Comparison of ENCODE assay signal across 1 cellular context in genomic region chr12:21756699-21757098, GRCh38.
TF ChIP-seq lines count a peak whose summit lies in the region.

No MANE protein-coding gene starts in this region.

TF ChIP-seq in HepG2, 621 proteins besides CTCF, POLR2A, EP300 and RAD21 (continued from another document):
- TF ChIP-seq THAP9 (CRISPR knock-in tag; IDR thresholded peaks at IDR 0.05; ENCODE audit: borderline replicate concordance) (no peak), ZNF552 (CRISPR knock-in tag; IDR thresholded peaks at IDR 0.05; ENCODE audit: borderline replicate concordance) (no peak), HDAC2 (CRISPR knock-in tag; IDR thresholded peaks at IDR 0.05) (no peak), TCF7L2 (IDR thresholded peaks at IDR 0.05; ENCODE audit: low read depth, low read length) (no peak), MIER2 (CRISPR knock-in tag; IDR thresholded peaks at IDR 0.05) (no peak), KMT2A (CRISPR knock-in tag; IDR thresholded peaks at IDR 0.05) (no peak), ZNF281 (CRISPR knock-in tag; IDR thresholded peaks at IDR 0.05; ENCODE audit: borderline replicate concordance) (no peak), GABPA (IDR thresholded peaks at IDR 0.05; ENCODE audit: low read depth, low read length) (no peak), GABPA (CRISPR knock-in tag; IDR thresholded peaks at IDR 0.05; ENCODE audit: low read depth) (no peak), HES4 (CRISPR knock-in tag; IDR thresholded peaks at IDR 0.05; ENCODE audit: borderline replicate concordance) (no peak), PCBP2 (optimal IDR thresholded peaks at IDR 0.05; ENCODE audit: low read depth, low read length, poor library complexity, severe bottlenecking) (no peak), CHD4 (IDR thresholded peaks at IDR 0.05; ENCODE audit: borderline replicate concordance, low read length) (no peak), PHF8 (CRISPR knock-in tag; IDR thresholded peaks at IDR 0.05) (no peak)
